In genomic region chr4:143382539-143382938, GRCh38 we compare ENCODE assay signal across 9 cellular contexts. TPM values are rescaled to one million over a fixed set of nuclear protein-coding genes. Genes with fewer than 3 reads are reported as not detected.
DNase-seq lines count a peak whose midpoint lies in the region; FAIRE-seq and TF ChIP-seq lines count a peak whose summit lies in the region.
"Had no signal": no experiment of that assay in that cellular context is flagged by ENCODE, and none has a peak within 500 bp of the region (broad histone marks: within the 10 kb centered on the region; RNA-seq: fewer than 3 reads in every experiment).

No MANE protein-coding gene starts in this region.

- H3K9ac ChIP-seq in keratinocyte (ENCODE audit: control insufficient read depth, extremely low read depth, insufficient read depth, low read length) = peak overlapping the region; percentile 34
- peak overlapping the region in 1 of 2 donors; percentile 65 for H3K9ac ChIP-seq in stomach smooth muscle (ENCODE audit: low read length in 2 of 2)

- DNase-seq in H4 (ENCODE audit: low spot score) (peak; percentile 27), astrocyte of the hippocampus (ENCODE audit: low read depth, low spot score) (peak; percentile 18), keratinocyte (ENCODE audit: low read depth, low spot score) (no peak), NCI-H446 (lab: John Stamatoyannopoulos, UW) (no peak), SW480 (ENCODE audit: low spot score) (no peak), epidermal melanocyte (ENCODE audit: insufficient read length, low spot score) (no peak), UCSD-AML1 (lab: John Stamatoyannopoulos, UW; ENCODE audit: unreplicated experiment) (no peak)
- DNase-seq: NCI-H1092 treated with DMSO at 0.1 percent for 48 hours had no signal

- H3K27me3 ChIP-seq in keratinocyte (ENCODE audit: control insufficient read depth, extremely low read depth, insufficient read depth, low read length) (no peaks in the 10 kb centered on the region), stomach smooth muscle (ENCODE audit: control insufficient read depth in 1 of 2, insufficient read depth in 2 of 2, low read length in 2 of 2) (no peaks in the 10 kb centered on the region)

- peak; percentile 67 for FAIRE-seq in keratinocyte (lab: Jason Lieb, UNC)

- no peaks in the 10 kb centered on the region for H3K36me3 ChIP-seq in keratinocyte (ENCODE audit: control insufficient read depth in 2 of 2, extremely low read depth in 1 of 2, insufficient read depth in 2 of 2, low read length in 2 of 2)
- H3K36me3 ChIP-seq in stomach smooth muscle (ENCODE audit: control insufficient read depth in 2 of 2, insufficient read depth in 2 of 2, low read length in 2 of 2) = no peaks in the 10 kb centered on the region

- dilution Hi-C loops in keratinocyte (cut with MboI; ENCODE audit: extremely low pct_ligation_motif_present, low sequenced_read_pairs) = no loop called here

- no peak for TF ChIP-seq CTCF in keratinocyte (optimal IDR thresholded peaks at IDR 0.05 in 1 of 3, IDR thresholded peaks at IDR 0.05 in 1 of 3, conservative IDR thresholded peaks at IDR 0.05 in 1 of 3; ENCODE audit: extremely low read depth in 1 of 3, insufficient read depth in 2 of 3, low read length in 3 of 3)

- H3K9me3 ChIP-seq in keratinocyte (ENCODE audit: control insufficient read depth, low read depth, low read length) = no peaks in the 10 kb centered on the region
- no peaks in the 10 kb centered on the region for H3K9me3 ChIP-seq in stomach smooth muscle (ENCODE audit: control insufficient read depth in 2 of 2, low read length in 2 of 2)

- H3K27ac ChIP-seq in keratinocyte (ENCODE audit: control insufficient read depth, insufficient read depth, low read length) (peak overlapping the region; percentile 50), stomach smooth muscle (ENCODE audit: low read length) (peak overlapping the region; percentile 83)

- H4K20me1 ChIP-seq in keratinocyte (ENCODE audit: control insufficient read depth, extremely low read depth, insufficient read depth, low read length) = no peaks in the 10 kb centered on the region

- H3K4me1 ChIP-seq in keratinocyte (ENCODE audit: control insufficient read depth, extremely low read depth, insufficient read depth, low read length) = peaks cover 10% of the 10 kb centered on the region
- H3K4me1 ChIP-seq in stomach smooth muscle (ENCODE audit: control insufficient read depth, insufficient read depth, low read length) = peaks cover 37% of the 10 kb centered on the region

- peaks cover 39% of the 10 kb centered on the region for H3K79me2 ChIP-seq in keratinocyte (ENCODE audit: control insufficient read depth, insufficient read depth, low read length)

- H3K4me3 ChIP-seq in keratinocyte (ENCODE audit: control insufficient read depth in 2 of 3, extremely low read depth in 1 of 3, insufficient read depth in 2 of 3, low read depth in 1 of 3, low read length in 3 of 3) (no peak overlapping the region), stomach smooth muscle (ENCODE audit: low read length in 2 of 2) (peak overlapping the region; percentile 16 to 28)

- H3K4me2 ChIP-seq in keratinocyte (ENCODE audit: control insufficient read depth, extremely low read depth, insufficient read depth, low read depth, low read length) = peak overlapping the region; percentile 72

- H2AFZ ChIP-seq in keratinocyte (ENCODE audit: control insufficient read depth, low read length) = no peak overlapping the region

- peaks cover 3% of the 10 kb centered on the region for H3K9me1 ChIP-seq in keratinocyte (ENCODE audit: control insufficient read depth, extremely low read depth, insufficient read depth, low read length)

RNA-seq across cellular contexts. Expression of gene GAB1, which starts 45.9 kb away (rescaled TPM):
- 9.0 and 16.8 TPM in 2 replicates for total RNA-seq in H4 (2014; rRNA removed; shearing (Covaris generic))
- 10.0 to 11.0 TPM (median 10.1 TPM) in 3 replicates for polyA plus RNA-seq in keratinocyte
- 25.5 TPM for polyA plus RNA-seq in keratinocyte (2011; ENCODE audit: low read depth)
- 4.4 and 9.5 TPM in 2 replicates for polyA plus RNA-seq in keratinocyte (2011; cell fraction: cytosol; rRNA removed)
- polyA plus RNA-seq in keratinocyte (2011; cell fraction: nucleus; rRNA removed) = 17.9 and 22.6 TPM in 2 replicates
- polyA plus RNA-seq in keratinocyte (2012; ENCODE audit: low replicate concordance) = 5.8 and 13.5 TPM in 2 replicates
- 8.4 to 28.2 TPM (median 17.5 TPM) in 3 replicates for polyA minus RNA-seq in keratinocyte
- polyA minus RNA-seq in keratinocyte (2011; cell fraction: cytosol; rRNA and poly(A)+ RNA removed) = 9.4 TPM
- polyA minus RNA-seq in keratinocyte (2011; cell fraction: nucleus; rRNA and poly(A)+ RNA removed) = 21.0 and 38.9 TPM in 2 replicates

Comparison
In these comparisons a context has a peak if more than half of its experiments do, and no peak if none do; other contexts are left out.
1. DNase-seq: peak in H4 (single experiment) and astrocyte of the hippocampus (single experiment); none in keratinocyte (single experiment), NCI-H446 (0 of 2), SW480 (single experiment), epidermal melanocyte (single experiment) and UCSD-AML1 (single experiment).
2. H3K4me3 ChIP-seq: peak in stomach smooth muscle (2 of 2); none in keratinocyte (0 of 3).